Comparison of ENCODE assay signal across 12 cellular contexts in genomic region chr5:132134384-132134783, GRCh38.
A peak's percentile ranks its signal among the peaks of the same experiment; 100 is the strongest.
DNase-seq lines count a peak whose midpoint lies in the region; ATAC-seq and TF ChIP-seq lines count a peak whose summit lies in the region.
"Had no signal": no experiment of that assay in that cellular context is flagged by ENCODE, and none has a peak within 500 bp of the region (broad histone marks: within the 10 kb centered on the region; RNA-seq: fewer than 3 reads in every experiment).

No MANE protein-coding gene starts in this region.

- ATAC-seq in GM21529 (IDR thresholded peaks at IDR 0.05; ENCODE audit: unreplicated experiment), result no peak
- ATAC-seq: right cardiac atrium had no signal

- H2BK12ac ChIP-seq in neuronal stem cell (ENCODE audit: low read length), result no peak overlapping the region

- no peak overlapping the region for H4K5ac ChIP-seq in mesendoderm (ENCODE audit: low read length)

- H3K9me3 Mint-ChIP-seq in Calu3 (ENCODE audit: low read depth, unreplicated experiment), result no peaks in the 10 kb centered on the region

- no peak overlapping the region for H4K8ac ChIP-seq in mesendoderm (ENCODE audit: low read depth, low read length)
- H4K8ac ChIP-seq in neuronal stem cell (ENCODE audit: low read depth, low read length), result no peak overlapping the region

- WGBS in mesendoderm (ENCODE audit: extremely low coverage, insufficient coverage, low lambda C conversion rate), result no CpG with 5 or more reads among the region's 5 CpGs
- WGBS in neuronal stem cell (ENCODE audit: extremely low coverage in 2 of 2, insufficient read length in 2 of 2, insufficient replicate concordance in 1 of 2), 2 donors, result no CpG with 5 or more reads among the region's 5 CpGs

- no peaks in the 10 kb centered on the region for H3K4me1 Mint-ChIP-seq in Calu3 (ENCODE audit: low read depth, unreplicated experiment)

- peaks cover 0 to 3% of the 10 kb centered on the region in 2 donors for H3K9me3 ChIP-seq in neuronal stem cell (replicated peaks in 1 of 2; ENCODE audit: control insufficient read depth in 2 of 2, insufficient read depth in 1 of 2, low read depth in 1 of 2, low read length in 2 of 2)

- no peaks in the 10 kb centered on the region for H3K4me1 ChIP-seq in mesendoderm (ENCODE audit: control insufficient read depth, low read depth, low read length)
- no peaks in the 10 kb centered on the region for H3K4me1 ChIP-seq in neuronal stem cell (ENCODE audit: control insufficient read depth in 2 of 2, insufficient read depth in 1 of 2, low read depth in 1 of 2, low read length in 2 of 2)

- H3K4me3 Mint-ChIP-seq in Calu3 (ENCODE audit: low read depth, unreplicated experiment), result no peak overlapping the region
- H3K4me3 Mint-ChIP-seq: T-helper 1 cell treated with Interleukin-12 subunit alpha and Interleukin-12 subunit beta and Interleukin-4 antibody, amounts not matched to agents 30 μg/mL and 1 μg/mL, for 36 hours had no signal

- H3K27ac ChIP-seq in mesendoderm (ENCODE audit: low read depth, low read length) (no peak overlapping the region), neuronal stem cell (replicated peaks; ENCODE audit: low read length) (no peak overlapping the region)

- H2BK120ac ChIP-seq in mesendoderm (ENCODE audit: low read depth, low read length) (no peak overlapping the region), neuronal stem cell (ENCODE audit: low read depth, low read length) (no peak overlapping the region)

- H4K91ac ChIP-seq in neuronal stem cell (ENCODE audit: low read depth, low read length, poor library complexity), result no peak overlapping the region

- H3K4me2 ChIP-seq in mesendoderm (ENCODE audit: low read length) (no peak overlapping the region), neuronal stem cell (ENCODE audit: insufficient read depth, low read length, poor library complexity, severe bottlenecking) (no peak overlapping the region)

- H3K27me3 ChIP-seq in mesendoderm (ENCODE audit: insufficient read depth, low read length, poor library complexity) (no peaks in the 10 kb centered on the region), neuronal stem cell (ENCODE audit: control insufficient read depth in 3 of 3, insufficient read depth in 3 of 3, low read depth in 1 of 3, low read length in 3 of 3) (no peaks in the 10 kb centered on the region)

- H3K9ac ChIP-seq in mesendoderm (ENCODE audit: low read length) (no peak overlapping the region), neuronal stem cell (ENCODE audit: low read depth, low read length, poor library complexity) (no peak overlapping the region)

- no peak overlapping the region for H2BK15ac ChIP-seq in mesendoderm (replicated peaks; ENCODE audit: low read depth)
- H2BK15ac ChIP-seq in neuronal stem cell (ENCODE audit: low read length), result no peak overlapping the region

- H3K56ac ChIP-seq in mesendoderm (ENCODE audit: low read length), result no peak overlapping the region

- peaks cover 43% of the 10 kb centered on the region for H3K27me3 Mint-ChIP-seq in Calu3 (ENCODE audit: unreplicated experiment)

- no peak overlapping the region for H3K4me3 ChIP-seq in astrocyte of the cerebellum (ENCODE audit: low read depth, low read length)
- no peak overlapping the region for H3K4me3 ChIP-seq in mesendoderm (ENCODE audit: low read length)
- no peak overlapping the region for H3K4me3 ChIP-seq in neuronal stem cell (ENCODE audit: low read length in 2 of 2)

- H3K79me1 ChIP-seq in mesendoderm (ENCODE audit: low read length), result no peaks in the 10 kb centered on the region
- no peaks in the 10 kb centered on the region for H3K79me1 ChIP-seq in neuronal stem cell (ENCODE audit: low read depth, low read length)

- peak; percentile 51 for TF ChIP-seq CTCF in Calu3 (IDR thresholded peaks at IDR 0.05; ENCODE audit: unreplicated experiment)
- peak; percentile 36 for TF ChIP-seq CTCF in astrocyte of the cerebellum (IDR thresholded peaks at IDR 0.05; ENCODE audit: low read depth, low read length, missing control alignments)

- H2AK5ac ChIP-seq in mesendoderm (ENCODE audit: low read length) (no peak overlapping the region), neuronal stem cell (ENCODE audit: low read depth, low read length) (no peak overlapping the region)

- no peak overlapping the region for H3K27ac Mint-ChIP-seq in Calu3 (ENCODE audit: unreplicated experiment)
- H3K27ac Mint-ChIP-seq: activated T-helper 2 cell treated with anti-CD3 and anti-CD28 coated beads, Interferon-gamma antibody, Interleukin-2, Interleukin-4, amounts not matched to agents 10 μg/mL and 5 μg/mL and 100 μg/mL, durations not matched to agents 14 hours and 24 hours and 36 hours; T-helper 1 cell treated with Interleukin-12 subunit alpha and Interleukin-12 subunit beta and Interleukin-4 antibody, amounts not matched to agents 30 μg/mL and 1 μg/mL, for 36 hours had no signal

- H3K79me2 ChIP-seq in mesendoderm (ENCODE audit: control insufficient read depth, insufficient read depth, low read length), result no peaks in the 10 kb centered on the region

- no peak overlapping the region for H3K4ac ChIP-seq in mesendoderm (ENCODE audit: low read depth, low read length)
- no peak overlapping the region for H3K4ac ChIP-seq in neuronal stem cell (ENCODE audit: low read length)

- H2BK5ac ChIP-seq in mesendoderm (ENCODE audit: low read length) (no peak overlapping the region), neuronal stem cell (ENCODE audit: low read length) (no peak overlapping the region)

- no peak overlapping the region for H2AFZ ChIP-seq in neuronal stem cell (ENCODE audit: low read length)

- H3K14ac ChIP-seq in neuronal stem cell (ENCODE audit: low read length), result no peak overlapping the region

- intact Hi-C loops in Calu3 (cut with micrococcal nuclease; ENCODE audit: unreplicated experiment), result loop anchor here (1.0 kb wide), 1 partner anchor 69 kb away; no protein-coding TSS in a partner anchor

- H3K36me3 ChIP-seq in mesendoderm (ENCODE audit: control insufficient read depth, insufficient read depth, low read length) (no peaks in the 10 kb centered on the region), neuronal stem cell (replicated peaks in 1 of 2; ENCODE audit: control insufficient read depth in 2 of 2, insufficient read depth in 2 of 2, low read length in 2 of 2) (no peaks in the 10 kb centered on the region)

- no TSS peak for BruUV-seq in Calu3 (replicated peaks; lab: Mats Ljungman, UMichigan)

- in situ Hi-C loops in astrocyte of the cerebellum (cut with HindIII; ENCODE audit: low sequenced_read_pairs), result no loop called here

- H3K36me3 Mint-ChIP-seq in Calu3 (ENCODE audit: insufficient read depth, unreplicated experiment), result no peaks in the 10 kb centered on the region

- H3K23ac ChIP-seq in mesendoderm (ENCODE audit: low read length), result no peak overlapping the region
- no peak overlapping the region for H3K23ac ChIP-seq in neuronal stem cell (ENCODE audit: low read depth, low read length, poor library complexity)

- DNase-seq in Calu3 (peak; percentile 25), HT1080 (ENCODE audit: low read depth) (peak; percentile 41), astrocyte of the cerebellum (ENCODE audit: low read depth) (no peak), mesendoderm (peak; percentile 2), NCI-H2029 (lab: John Stamatoyannopoulos, UW) (no peak), neuronal stem cell (ENCODE audit: low spot score) (no peak)
- no peak for DNase-seq in stimulated activated CD8-positive, alpha-beta memory T cell treated with anti-CD3 and anti-CD28 coated beads, Interleukin-4, amount 100 ng/mL, for 48 hours
- DNase-seq: NCI-H187 treated with DMSO at 0.1 percent for 48 hours had no signal

- CTCF ChIA-PET in Calu3 (lab: Charles Lee), result interaction anchor here (0.6 to 1.7 kb wide), 5 partner anchors 46 to 1994 kb away, joined by 3 to 7 read pairs (median 4); no protein-coding TSS in a partner anchor

- H3K18ac ChIP-seq in mesendoderm (ENCODE audit: low read length) (no peak overlapping the region), neuronal stem cell (ENCODE audit: low read length) (no peak overlapping the region)

Comparison
In these comparisons a context has a peak if more than half of its experiments do, and no peak if none do; other contexts are left out.
1. DNase-seq: peak in Calu3 (single experiment), HT1080 (single experiment) and mesendoderm (single experiment); none in astrocyte of the cerebellum (single experiment), NCI-H2029 (single experiment), neuronal stem cell (single experiment) and stimulated activated CD8-positive, alpha-beta memory T cell treated with anti-CD3 and anti-CD28 coated beads, Interleukin-4, amount 100 ng/mL, for 48 hours (single experiment).